24 cellular contexts compared by ENCODE assay signal in the genomic region with DNA sequence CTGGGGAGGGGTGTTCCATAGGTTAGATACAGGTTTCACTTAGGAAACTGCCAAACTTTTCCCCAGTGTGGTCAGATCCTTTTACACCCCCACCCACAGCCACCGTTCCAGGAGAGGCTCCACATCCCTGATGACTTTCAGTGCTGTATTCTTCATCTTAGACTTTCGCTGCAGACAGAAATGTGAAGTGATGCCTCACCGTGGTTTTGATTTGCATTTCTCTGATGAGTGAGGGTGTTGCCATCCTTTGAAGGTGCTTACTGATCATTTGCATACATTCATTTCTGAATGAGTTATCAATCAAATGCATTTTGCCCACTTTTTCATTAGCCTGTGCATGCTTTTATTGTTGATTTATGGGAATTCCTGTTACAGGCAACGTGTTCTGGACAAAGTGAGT. TPM values are rescaled to one million over a fixed set of nuclear protein-coding genes. Genes with fewer than 3 reads are reported as not detected.
DNase-seq lines count a peak whose midpoint lies in the region; ATAC-seq and TF ChIP-seq lines count a peak whose summit lies in the region.
"Had no signal": no experiment of that assay in that cellular context is flagged by ENCODE, and none has a peak within 500 bp of the region (broad histone marks: within the 10 kb centered on the region; RNA-seq: fewer than 3 reads in every experiment).

No MANE protein-coding gene starts in this region.

- ATAC-seq in GM21619 (IDR thresholded peaks at IDR 0.05; ENCODE audit: unreplicated experiment) = peak; percentile 79
- ATAC-seq in activated T-helper 17 cell treated with anti-CD3 and anti-CD28 coated beads, Interleukin-2, amount 50 U/mL, for 72 hours (replicated peaks) = peak; percentile 98
- ATAC-seq: activated CD8-positive, alpha-beta memory T cell treated with anti-CD3 and anti-CD28 coated beads, Interleukin-2, amount 10 ng/mL, durations not matched to agents 7 days and 5 days had no signal

- no peaks in the 10 kb centered on the region for H3K27me3 ChIP-seq in Peyer's patch
- H3K27me3 ChIP-seq: ascending aorta had no signal

- in situ Hi-C loops in GM13976 (cut with MboI; ENCODE audit: low sequenced_read_pairs, unreplicated experiment) = no loop called here

- no peak overlapping the region for H3K4me3 Mint-ChIP-seq in activated T-helper 17 cell treated with anti-CD3 and anti-CD28 coated beads, Interleukin-2, amount 50 U/mL, for 72 hours
- H3K4me3 Mint-ChIP-seq: activated CD8-positive, alpha-beta memory T cell treated with anti-CD3 and anti-CD28 coated beads, Interleukin-2, amount 10 ng/mL, durations not matched to agents 7 days and 5 days; type B pancreatic cell had no signal

- POLR2A ChIA-PET in RWPE1 (lab: Yijun Ruan, JAX; ENCODE audit: low non-redundant PET) = no interaction called here

- no peak overlapping the region for H3K27ac Mint-ChIP-seq in activated T-helper 17 cell treated with anti-CD3 and anti-CD28 coated beads, Interleukin-2, amount 50 U/mL, for 72 hours
- H3K27ac Mint-ChIP-seq: activated CD8-positive, alpha-beta memory T cell treated with anti-CD3 and anti-CD28 coated beads, Interleukin-2, amount 10 ng/mL, durations not matched to agents 7 days and 5 days; type B pancreatic cell had no signal

- H3K36me3 Mint-ChIP-seq in activated T-helper 17 cell treated with anti-CD3 and anti-CD28 coated beads, Interleukin-2, amount 50 U/mL, for 72 hours (ENCODE audit: low read depth) = no peaks in the 10 kb centered on the region
- H3K36me3 Mint-ChIP-seq: activated CD8-positive, alpha-beta memory T cell treated with anti-CD3 and anti-CD28 coated beads, Interleukin-2, amount 10 ng/mL, durations not matched to agents 7 days and 5 days; type B pancreatic cell had no signal

- no peaks in the 10 kb centered on the region for H3K4me1 ChIP-seq in Peyer's patch
- H3K4me1 ChIP-seq: ascending aorta, BE2C had no signal

- H3K27me3 Mint-ChIP-seq in activated T-helper 17 cell treated with anti-CD3 and anti-CD28 coated beads, Interleukin-2, amount 50 U/mL, for 72 hours = peaks cover 4% of the 10 kb centered on the region

- H3K4me3 ChIP-seq in Peyer's patch = no peak overlapping the region
- H3K4me3 ChIP-seq: ascending aorta had no signal

- TF ChIP-seq POLR2A in Peyer's patch (IDR thresholded peaks at IDR 0.05) = no peak

- no peaks in the 10 kb centered on the region for H3K36me3 ChIP-seq in Peyer's patch
- H3K36me3 ChIP-seq: BE2C had no signal

- peaks cover 8% of the 10 kb centered on the region for H3K4me1 Mint-ChIP-seq in activated T-helper 17 cell treated with anti-CD3 and anti-CD28 coated beads, Interleukin-2, amount 50 U/mL, for 72 hours
- H3K4me1 Mint-ChIP-seq: activated CD8-positive, alpha-beta memory T cell treated with anti-CD3 and anti-CD28 coated beads, Interleukin-2, amount 10 ng/mL, durations not matched to agents 7 days and 5 days had no signal

- TF ChIP-seq CTCF in GM13976 (IDR thresholded peaks at IDR 0.05; ENCODE audit: borderline replicate concordance, control extremely low read depth, extremely low read depth, insufficient read depth, missing control alignments) (no peak), RWPE1 (conservative IDR thresholded peaks at IDR 0.05; ENCODE audit: low read depth) (no peak), Peyer's patch (IDR thresholded peaks at IDR 0.05) (no peak)

- no peaks in the 10 kb centered on the region for H3K9me3 ChIP-seq in Peyer's patch
- H3K9me3 ChIP-seq: ascending aorta, BE2C, neutrophil had no signal

- H3K9me3 Mint-ChIP-seq in activated T-helper 17 cell treated with anti-CD3 and anti-CD28 coated beads, Interleukin-2, amount 50 U/mL, for 72 hours = no peaks in the 10 kb centered on the region
- H3K9me3 Mint-ChIP-seq: type B pancreatic cell had no signal

- CTCF ChIA-PET in RWPE1 (lab: Yijun Ruan, JAX) = interaction anchor here (0.5 kb wide), 1 partner anchor 60 kb away, joined by 3 read pairs; no protein-coding TSS in a partner anchor

- peak; percentile 46 for DNase-seq in activated CD8-positive, alpha-beta memory T cell treated with anti-CD3 and anti-CD28 coated beads for 24 hours
- DNase-seq in activated CD8-positive, alpha-beta memory T cell treated with anti-CD3 and anti-CD28 coated beads, Interleukin-2, amount 50 U/mL, for 4 hours = no peak
- DNase-seq in GM13976 (ENCODE audit: low spot score) (peak; percentile 17), RWPE1 (ENCODE audit: low spot score) (no peak), Peyer's patch (no peak), DMS153 (lab: John Stamatoyannopoulos, UW) (no peak)
- DNase-seq: activated CD8-positive, alpha-beta memory T cell treated with anti-CD3 and anti-CD28 coated beads, Interleukin-2, amount 10 ng/mL, durations not matched to agents 7 days and 5 days; BE2C; central memory CD4-positive, alpha-beta T cell; dermis blood vessel endothelial cell; DMS79 treated with DMSO at 0.1 percent for 48 hours; glutamatergic neuron; mammary epithelial cell; MV-4-11; NCI-H187; T-helper 9 cell had no signal

- H3K27ac ChIP-seq in RWPE1 (no peak overlapping the region), Peyer's patch (no peak overlapping the region)
- H3K27ac ChIP-seq: ascending aorta, neutrophil had no signal

RNA-seq across cellular contexts. Expression of a gene that starts 14.9 kb away (rescaled TPM):
- total RNA-seq in activated T-helper 17 cell treated with anti-CD3 and anti-CD28 coated beads, Interleukin-2, amount 50 U/mL, for 72 hours = 100 to 1,000 TPM in 1 of 2 donors, 10 to 100 TPM in 1; 57.4 to 151 TPM
- total RNA-seq in Peyer's patch = 100 to 1,000 TPM in 3 of 4 donors, 10 to 100 TPM in 1; 57.3 to 113 (median 104) TPM

RNA-seq across cellular contexts. Expression of a gene that starts 19.3 kb away (rescaled TPM):
- not detected for total RNA-seq in activated T-helper 17 cell treated with anti-CD3 and anti-CD28 coated beads, Interleukin-2, amount 50 U/mL, for 72 hours
- not detected for total RNA-seq in Peyer's patch
- total RNA-seq: A673; activated CD8-positive, alpha-beta memory T cell treated with anti-CD3 and anti-CD28 coated beads, Interleukin-2, amount 10 ng/mL, durations not matched to agents 7 days and 5 days; ascending aorta; dermis blood vessel endothelial cell; mammary epithelial cell; pulmonary artery endothelial cell; skeletal muscle tissue had no signal

Comparison
In these comparisons a context has a peak if more than half of its experiments do, and no peak if none do; other contexts are left out.
1. DNase-seq: peak in activated CD8-positive, alpha-beta memory T cell treated with anti-CD3 and anti-CD28 coated beads for 24 hours (single experiment) and GM13976 (single experiment); none in activated CD8-positive, alpha-beta memory T cell treated with anti-CD3 and anti-CD28 coated beads, Interleukin-2, amount 50 U/mL, for 4 hours (single experiment), RWPE1 (single experiment), Peyer's patch (0 of 3) and DMS153 (single experiment).